25 cellular contexts compared by ENCODE assay signal in genomic region chr15:100174532-100174931, GRCh38.
DNase-seq lines count a peak whose midpoint lies in the region; TF ChIP-seq lines count a peak whose summit lies in the region.
"Had no signal": no experiment of that assay in that cellular context is flagged by ENCODE, and none has a peak within 500 bp of the region (broad histone marks: within the 10 kb centered on the region; RNA-seq: fewer than 3 reads in every experiment).

No MANE protein-coding gene starts in this region.

- no peaks in the 10 kb centered on the region for H3K36me3 Mint-ChIP-seq in endodermal cell (ENCODE audit: low read depth)

- H3K4me3 ChIP-seq in ascending aorta (no peak overlapping the region), endodermal cell (ENCODE audit: low read length) (no peak overlapping the region), tibial artery (no peak overlapping the region), neuronal stem cell (ENCODE audit: low read length in 2 of 2) (no peak overlapping the region)
- H3K4me3 ChIP-seq: A549; BLaER1 treated with 17β-estradiol and CSF1 and Interleukin-3, amounts not matched to agents 10 nM and 100 nM; GM23248; SK-N-MC had no signal

- no peak overlapping the region for H3K18ac ChIP-seq in neuronal stem cell (ENCODE audit: low read length)

- H3K4me2 ChIP-seq in neuronal stem cell (ENCODE audit: insufficient read depth, low read length, poor library complexity, severe bottlenecking): no peak overlapping the region
- H3K4me2 ChIP-seq: A549; BLaER1 treated with 17β-estradiol and CSF1 and Interleukin-3, amounts not matched to agents 10 nM and 100 nM had no signal

- no peak overlapping the region for H3K4ac ChIP-seq in neuronal stem cell (ENCODE audit: low read length)

- no peak overlapping the region for H4K91ac ChIP-seq in neuronal stem cell (ENCODE audit: low read depth, low read length, poor library complexity)

- no peak overlapping the region for H2BK12ac ChIP-seq in neuronal stem cell (ENCODE audit: low read length)

- H3K9me3 Mint-ChIP-seq in endodermal cell: no peaks in the 10 kb centered on the region

- WGBS in endodermal cell (ENCODE audit: insufficient coverage in 1 of 2, insufficient read length in 1 of 2), 2 experiments: 83 to 86% methylated on average over 2 to 5 of the region's 5 CpGs
- no CpG with 5 or more reads among the region's 5 CpGs for WGBS in neuronal stem cell (ENCODE audit: extremely low coverage in 2 of 2, insufficient read length in 2 of 2, insufficient replicate concordance in 1 of 2), 2 donors

- no peak overlapping the region for H2AFZ ChIP-seq in neuronal stem cell (ENCODE audit: low read length)
- H2AFZ ChIP-seq: GM23248 had no signal

- TF ChIP-seq CTCF in ascending aorta (IDR thresholded peaks at IDR 0.05): no peak
- TF ChIP-seq CTCF in endodermal cell (conservative IDR thresholded peaks at IDR 0.05): no peak
- no peak for TF ChIP-seq CTCF in tibial artery (IDR thresholded peaks at IDR 0.05)

- H3K4me1 ChIP-seq in ascending aorta (peaks cover 0 to 6% of the 10 kb centered on the region in 2 donors), endodermal cell (ENCODE audit: control insufficient read depth, insufficient read depth, low read length) (no peaks in the 10 kb centered on the region), tibial artery (peaks cover 0 to 27% (median 14%) of the 10 kb centered on the region in 4 donors), neuronal stem cell (ENCODE audit: control insufficient read depth in 2 of 2, insufficient read depth in 1 of 2, low read depth in 1 of 2, low read length in 2 of 2) (peaks cover 0 to 3% of the 10 kb centered on the region in 2 donors)
- H3K4me1 ChIP-seq: A549; BLaER1 treated with 17β-estradiol and CSF1 and Interleukin-3, amounts not matched to agents 10 nM and 100 nM had no signal

- no peaks in the 10 kb centered on the region for H3K4me1 Mint-ChIP-seq in endodermal cell

- DNase-seq in ascending aorta (ENCODE audit: low spot score in 2 of 2) (no peak), endodermal cell (peak; percentile 14), islet precursor cell (peak; percentile 7), tibial artery (no peak), erythroblast (lab: John Stamatoyannopoulos, UW) (no peak), neuronal stem cell (ENCODE audit: low spot score) (no peak), HT-29 (ENCODE audit: low spot score) (no peak)
- DNase-seq: AML-193; CD4-positive, alpha-beta T cell; COR-L47; DMS53; GM23248; H7; KBM-7; MV-4-11; NCI-H1105 treated with DMSO at 0.1 percent for 48 hours; NCI-H2029 treated with DMSO at 0.1 percent for 48 hours; NCI-H226; NCI-H510A; NCI-H69; SIG-M5 had no signal

- no peak overlapping the region for H2BK15ac ChIP-seq in neuronal stem cell (ENCODE audit: low read length)

- H3K23ac ChIP-seq in neuronal stem cell (ENCODE audit: low read depth, low read length, poor library complexity): no peak overlapping the region

- H3K9me3 ChIP-seq in ascending aorta (peaks cover 4 to 12% of the 10 kb centered on the region in 2 donors), endodermal cell (ENCODE audit: control insufficient read depth, low read length) (peaks cover 14% of the 10 kb centered on the region), tibial artery (peaks cover 0 to 28% (median 21%) of the 10 kb centered on the region in 3 donors), neuronal stem cell (replicated peaks in 1 of 2; ENCODE audit: control insufficient read depth in 2 of 2, insufficient read depth in 1 of 2, low read depth in 1 of 2, low read length in 2 of 2) (peaks cover 0 to 11% of the 10 kb centered on the region in 2 donors)

- H3K9ac ChIP-seq in endodermal cell (ENCODE audit: extremely low read depth, low read length, poor library complexity, severe bottlenecking): no peak overlapping the region
- H3K9ac ChIP-seq in neuronal stem cell (ENCODE audit: low read depth, low read length, poor library complexity): no peak overlapping the region
- H3K9ac ChIP-seq: BLaER1 treated with 17β-estradiol and CSF1 and Interleukin-3, amounts not matched to agents 10 nM and 100 nM; GM23248 had no signal

- no peak overlapping the region for H2BK120ac ChIP-seq in neuronal stem cell (ENCODE audit: low read depth, low read length)

- H3K14ac ChIP-seq in neuronal stem cell (ENCODE audit: low read length): no peak overlapping the region

- no peak overlapping the region for H2BK5ac ChIP-seq in neuronal stem cell (ENCODE audit: low read length)

- no peaks in the 10 kb centered on the region for H3K36me3 ChIP-seq in ascending aorta
- H3K36me3 ChIP-seq in endodermal cell (ENCODE audit: control insufficient read depth, insufficient read depth, low read length): no peaks in the 10 kb centered on the region
- H3K36me3 ChIP-seq in tibial artery: no peaks in the 10 kb centered on the region
- H3K36me3 ChIP-seq in neuronal stem cell (replicated peaks in 1 of 2; ENCODE audit: control insufficient read depth in 2 of 2, insufficient read depth in 2 of 2, low read length in 2 of 2): no peaks in the 10 kb centered on the region
- H3K36me3 ChIP-seq: BLaER1 treated with 17β-estradiol and CSF1 and Interleukin-3, amounts not matched to agents 10 nM and 100 nM had no signal

- H3K79me1 ChIP-seq in neuronal stem cell (ENCODE audit: low read depth, low read length): no peaks in the 10 kb centered on the region

- H3K27ac ChIP-seq in ascending aorta: peak overlapping the region; percentile 15 to 62
- H3K27ac ChIP-seq in endodermal cell (ENCODE audit: low read depth, low read length): no peak overlapping the region
- peak overlapping the region; percentile 34 to 53 for H3K27ac ChIP-seq in tibial artery
- H3K27ac ChIP-seq in neuronal stem cell (replicated peaks; ENCODE audit: low read length): no peak overlapping the region
- H3K27ac ChIP-seq: A549; BLaER1 treated with 17β-estradiol and CSF1 and Interleukin-3, amounts not matched to agents 10 nM and 100 nM; GM23248; RWPE1; SK-N-MC had no signal

- H2AK5ac ChIP-seq in neuronal stem cell (ENCODE audit: low read depth, low read length): no peak overlapping the region

- H3K27me3 Mint-ChIP-seq in endodermal cell (ENCODE audit: insufficient read depth): no peaks in the 10 kb centered on the region
- H3K27me3 Mint-ChIP-seq: CD4-positive, alpha-beta T cell had no signal

- intact Hi-C loops in ascending aorta (cut with DNase I) (no loop called here), tibial artery (cut with DNase I; ENCODE audit: low total_unique reads) (no loop called here)

- H3K27ac Mint-ChIP-seq in endodermal cell: no peak overlapping the region
- H3K27ac Mint-ChIP-seq: CD4-positive, alpha-beta T cell had no signal

- TF ChIP-seq POLR2A in erythroblast (IDR thresholded peaks at IDR 0.05; ENCODE audit: low read length): no peak

- H4K8ac ChIP-seq in neuronal stem cell (ENCODE audit: low read depth, low read length): no peak overlapping the region

- no peak overlapping the region for H3K4me3 Mint-ChIP-seq in endodermal cell
- H3K4me3 Mint-ChIP-seq: CD4-positive, alpha-beta T cell had no signal

- H3K27me3 ChIP-seq in ascending aorta: no peaks in the 10 kb centered on the region
- no peaks in the 10 kb centered on the region for H3K27me3 ChIP-seq in endodermal cell (ENCODE audit: control insufficient read depth, insufficient read depth, low read length, poor library complexity, severe bottlenecking)
- no peaks in the 10 kb centered on the region for H3K27me3 ChIP-seq in tibial artery
- no peaks in the 10 kb centered on the region for H3K27me3 ChIP-seq in neuronal stem cell (ENCODE audit: control insufficient read depth in 3 of 3, insufficient read depth in 3 of 3, low read depth in 1 of 3, low read length in 3 of 3)
- H3K27me3 ChIP-seq: BLaER1 treated with 17β-estradiol and CSF1 and Interleukin-3, amounts not matched to agents 10 nM and 100 nM had no signal

Comparison
In these comparisons a context has a peak if more than half of its experiments do, and no peak if none do; other contexts are left out.
1. DNase-seq: peak in endodermal cell (single experiment) and islet precursor cell (single experiment); none in ascending aorta (0 of 2), tibial artery (0 of 2), erythroblast (0 of 2), neuronal stem cell (single experiment) and HT-29 (single experiment).
2. H3K27ac ChIP-seq: peak in ascending aorta (2 of 2) and tibial artery (2 of 2); none in endodermal cell (single experiment) and neuronal stem cell (single experiment).